13 cellular contexts compared by ENCODE assay signal in genomic region chr3:129312021-129312639, GRCh38. TPM values are rescaled to one million over a fixed set of nuclear protein-coding genes. Genes with fewer than 3 reads are reported as not detected.
DNase-seq lines count a peak whose midpoint lies in the region; ATAC-seq and TF ChIP-seq lines count a peak whose summit lies in the region.
"Had no signal": no experiment of that assay in that cellular context is flagged by ENCODE, and none has a peak within 500 bp of the region (broad histone marks: within the 10 kb centered on the region; RNA-seq: fewer than 3 reads in every experiment).

No MANE protein-coding gene starts in this region.

- H3K9me3 ChIP-seq in T-helper 17 cell (ENCODE audit: control insufficient read depth, low read length, poor library complexity, severe bottlenecking), result no peaks in the 10 kb centered on the region
- no peaks in the 10 kb centered on the region for H3K9me3 ChIP-seq in stomach smooth muscle (ENCODE audit: control insufficient read depth in 2 of 2, low read length in 2 of 2)
- H3K9me3 ChIP-seq: adrenal gland, neutrophil, tibial artery had no signal

- H3K4me3 ChIP-seq in fibroblast of mammary gland (ENCODE audit: control insufficient read depth, low read depth, low read length), result no peak overlapping the region
- no peak overlapping the region for H3K4me3 ChIP-seq in stomach smooth muscle (ENCODE audit: low read length in 2 of 2)
- H3K4me3 ChIP-seq in brain microvascular endothelial cell (ENCODE audit: low read depth, low read length), result no peak overlapping the region
- H3K4me3 ChIP-seq: adrenal gland, dorsolateral prefrontal cortex, tibial artery had no signal

- in situ Hi-C loops in brain microvascular endothelial cell (cut with HindIII; ENCODE audit: low pct_ligation_motif_present, low sequenced_read_pairs), result no loop called here

- intact Hi-C loops in activated naive CD4-positive, alpha-beta T cell treated with anti-CD3 and anti-CD28 coated beads for 36 hours (cut with micrococcal nuclease), result loop anchor here (10.0 kb wide), 1 partner anchor 317 kb away; the partner anchor contains the start of gene CFAP92

- TF ChIP-seq CTCF in fibroblast of mammary gland (conservative IDR thresholded peaks at IDR 0.05; ENCODE audit: control insufficient read depth, insufficient read depth, low read depth, low read length) (no peak), brain microvascular endothelial cell (IDR thresholded peaks at IDR 0.05; ENCODE audit: low read depth, low read length, missing control alignments) (no peak)

- peak; percentile 59 for DNase-seq in activated CD8-positive, alpha-beta memory T cell treated with anti-CD3 and anti-CD28 coated beads for 24 hours
- DNase-seq in activated CD8-positive, alpha-beta memory T cell treated with anti-CD3 and anti-CD28 coated beads, Interleukin-2, amount 50 U/mL, for 4 hours, result no peak
- DNase-seq in T-helper 17 cell (no peak), fibroblast of mammary gland (ENCODE audit: low read depth) (peak; percentile 73), dedifferentiated amniotic fluid mesenchymal stem cell (ENCODE audit: extremely low spot score) (no peak), brain microvascular endothelial cell (no peak)
- no peak for DNase-seq in activated naive CD4-positive, alpha-beta T cell treated with anti-CD3 and anti-CD28 coated beads for 36 hours
- DNase-seq: activated CD4-positive, alpha-beta T cell treated with anti-CD3 and anti-CD28 coated beads, Interleukin-2, amount 50 U/mL, for 1 hour; adrenal gland; dorsolateral prefrontal cortex had no signal

- H3K27ac Mint-ChIP-seq in T-helper 17 cell, result peak overlapping the region; percentile 12
- H3K27ac Mint-ChIP-seq in activated naive CD4-positive, alpha-beta T cell treated with anti-CD3 and anti-CD28 coated beads for 36 hours, result no peak overlapping the region

- no peaks in the 10 kb centered on the region for H3K9me3 Mint-ChIP-seq in activated naive CD4-positive, alpha-beta T cell treated with anti-CD3 and anti-CD28 coated beads for 36 hours

- no peaks in the 10 kb centered on the region for H3K27me3 Mint-ChIP-seq in T-helper 17 cell
- H3K27me3 Mint-ChIP-seq in activated naive CD4-positive, alpha-beta T cell treated with anti-CD3 and anti-CD28 coated beads for 36 hours (ENCODE audit: low read depth), result no peaks in the 10 kb centered on the region

- CTCF ChIA-PET in activated naive CD4-positive, alpha-beta T cell treated with anti-CD3 and anti-CD28 coated beads for 36 hours (lab: Charles Lee), result interaction anchor here (1.5 kb wide), 2 partner anchors 12 to 342 kb away, joined by 3 to 5 read pairs; no protein-coding TSS in a partner anchor

- no peak for ATAC-seq in T-helper 17 cell

- H3K27me3 ChIP-seq in stomach smooth muscle (ENCODE audit: control insufficient read depth in 1 of 2, insufficient read depth in 2 of 2, low read length in 2 of 2) (no peaks in the 10 kb centered on the region), brain microvascular endothelial cell (replicated peaks) (no peaks in the 10 kb centered on the region)
- H3K27me3 ChIP-seq: adrenal gland, dorsolateral prefrontal cortex, neutrophil, tibial artery had no signal

- H3K4me3 Mint-ChIP-seq in T-helper 17 cell, result peak overlapping the region; percentile 85
- no peak overlapping the region for H3K4me3 Mint-ChIP-seq in activated naive CD4-positive, alpha-beta T cell treated with anti-CD3 and anti-CD28 coated beads for 36 hours

- H3K4me1 Mint-ChIP-seq in T-helper 17 cell, result peaks cover 27% of the 10 kb centered on the region
- H3K4me1 Mint-ChIP-seq in activated naive CD4-positive, alpha-beta T cell treated with anti-CD3 and anti-CD28 coated beads for 36 hours (ENCODE audit: low read depth), result peaks cover 18% of the 10 kb centered on the region

- peaks cover 2% of the 10 kb centered on the region for H3K36me3 Mint-ChIP-seq in T-helper 17 cell (ENCODE audit: low read depth)
- H3K36me3 Mint-ChIP-seq in activated naive CD4-positive, alpha-beta T cell treated with anti-CD3 and anti-CD28 coated beads for 36 hours (ENCODE audit: low read depth), result peaks cover 2% of the 10 kb centered on the region

- H3K4me1 ChIP-seq in stomach smooth muscle (ENCODE audit: control insufficient read depth, insufficient read depth, low read length), result peaks cover 13% of the 10 kb centered on the region

- H3K27ac ChIP-seq in stomach smooth muscle (ENCODE audit: low read length), result peak overlapping the region; percentile 87
- H3K27ac ChIP-seq in brain microvascular endothelial cell, result no peak overlapping the region
- H3K27ac ChIP-seq: neutrophil had no signal

- no peak overlapping the region for H3K9ac ChIP-seq in stomach smooth muscle (ENCODE audit: low read length in 2 of 2)

- H3K36me3 ChIP-seq in stomach smooth muscle (ENCODE audit: control insufficient read depth in 2 of 2, insufficient read depth in 2 of 2, low read length in 2 of 2) (no peaks in the 10 kb centered on the region), brain microvascular endothelial cell (replicated peaks) (no peaks in the 10 kb centered on the region)
- H3K36me3 ChIP-seq: adrenal gland, neutrophil, tibial artery had no signal

RNA-seq across cellular contexts. Expression of gene HMCES, which starts 33.5 kb away (rescaled TPM):
- total RNA-seq in T-helper 17 cell, result 10 to 100 TPM; 48.2 to 55.3 TPM
- 10 to 100 TPM; 35.0 to 35.8 TPM for total RNA-seq in activated naive CD4-positive, alpha-beta T cell treated with anti-CD3 and anti-CD28 coated beads for 36 hours

Comparison
In these comparisons a context has a peak if more than half of its experiments do, and no peak if none do; other contexts are left out.
1. DNase-seq: peak in activated CD8-positive, alpha-beta memory T cell treated with anti-CD3 and anti-CD28 coated beads for 24 hours (single experiment) and fibroblast of mammary gland (single experiment); none in activated CD8-positive, alpha-beta memory T cell treated with anti-CD3 and anti-CD28 coated beads, Interleukin-2, amount 50 U/mL, for 4 hours (single experiment), T-helper 17 cell (0 of 3), dedifferentiated amniotic fluid mesenchymal stem cell (single experiment), activated naive CD4-positive, alpha-beta T cell treated with anti-CD3 and anti-CD28 coated beads for 36 hours (single experiment) and brain microvascular endothelial cell (single experiment).